Comparison of ENCODE assay signal across 8 cellular contexts in genomic region chr17:19648475-19649406, GRCh38.
A peak's percentile ranks its signal among the peaks of the same experiment; 100 is the strongest.
DNase-seq lines count a peak whose midpoint lies in the region; ATAC-seq lines count a peak whose summit lies in the region.

ALDH3A2 (plus strand) TSS chr17:19648751; CDS start chr17:19648972, 221 bp downstream.

- peaks cover 0 to 12% (median 9%) of the 10 kb centered on the region in 11 experiments; a peak in 16 of 22 replicates for H3K9me3 ChIP-seq in BLaER1 treated with 17β-estradiol and CSF1 and Interleukin-3, amounts not matched to agents 10 nM and 100 nM (replicated peaks in 1 of 11)

- peak within 1 kb of the TSS; percentile 80 to 95 (median 92) for H3K27ac ChIP-seq in BLaER1 treated with 17β-estradiol and CSF1 and Interleukin-3, amounts not matched to agents 10 nM and 100 nM
- peak within 1 kb of the TSS; percentile 95 for H3K27ac ChIP-seq in cingulate gyrus (ENCODE audit: low read depth, low read length)

- H4K20me1 ChIP-seq in BLaER1 treated with 17β-estradiol and CSF1 and Interleukin-3, amounts not matched to agents 10 nM and 100 nM: no peaks in the 10 kb centered on the region

- H3K4me3 ChIP-seq in BLaER1 treated with 17β-estradiol and CSF1 and Interleukin-3, amounts not matched to agents 10 nM and 100 nM: peak within 1 kb of the TSS; percentile 62 to 82 (median 72)

- peaks cover 13 to 23% (median 18%) of the 10 kb centered on the region in 11 experiments; a peak in 19 of 22 replicates for H3K36me3 ChIP-seq in BLaER1 treated with 17β-estradiol and CSF1 and Interleukin-3, amounts not matched to agents 10 nM and 100 nM

- DNase-seq in GM19240 (ENCODE audit: insufficient read length, low spot score) (peak; percentile 95), NCI-H524 treated with DMSO at 0.1 percent for 48 hours (lab: John Stamatoyannopoulos, UW) (peak; percentile 82), kidney tubule cell (ENCODE audit: low spot score) (peak; percentile 95)
- DNase-seq in activated CD4-positive, alpha-beta T cell treated with anti-CD3 and anti-CD28 coated beads for 48 hours: peak; percentile 96
- peak; percentile 85 to 94 (median 91) for DNase-seq in stimulated activated CD4-positive, alpha-beta T cell treated with anti-CD3 and anti-CD28 coated beads, Interleukin-1b, Interleukin-23, amount 100 ng/mL, for 24 hours (ENCODE audit: low read depth in 4 of 4, low spot score in 1 of 4)

- peak within 1 kb of the TSS; percentile 81 to 99 (median 89) for H3K4me2 ChIP-seq in BLaER1 treated with 17β-estradiol and CSF1 and Interleukin-3, amounts not matched to agents 10 nM and 100 nM

- peaks cover 28 to 49% (median 47%) of the 10 kb centered on the region in 10 experiments for H3K4me1 ChIP-seq in BLaER1 treated with 17β-estradiol and CSF1 and Interleukin-3, amounts not matched to agents 10 nM and 100 nM

- no peaks in the 10 kb centered on the region for H3K27me3 ChIP-seq in BLaER1 treated with 17β-estradiol and CSF1 and Interleukin-3, amounts not matched to agents 10 nM and 100 nM

- ATAC-seq in HG03457 (IDR thresholded peaks at IDR 0.05; ENCODE audit: unreplicated experiment): peak; percentile 90

- H3K9ac ChIP-seq in BLaER1 treated with 17β-estradiol and CSF1 and Interleukin-3, amounts not matched to agents 10 nM and 100 nM: peak within 1 kb of the TSS; percentile 82 to 91 (median 87)

Comparison
In these comparisons a context has a peak if more than half of its experiments do, and no peak if none do; other contexts are left out.
1. Peak in every context shown above with its lines: DNase-seq, ATAC-seq, H3K4me3 ChIP-seq and H3K27ac ChIP-seq.